31 cellular contexts compared by ENCODE assay signal in the genomic region with DNA sequence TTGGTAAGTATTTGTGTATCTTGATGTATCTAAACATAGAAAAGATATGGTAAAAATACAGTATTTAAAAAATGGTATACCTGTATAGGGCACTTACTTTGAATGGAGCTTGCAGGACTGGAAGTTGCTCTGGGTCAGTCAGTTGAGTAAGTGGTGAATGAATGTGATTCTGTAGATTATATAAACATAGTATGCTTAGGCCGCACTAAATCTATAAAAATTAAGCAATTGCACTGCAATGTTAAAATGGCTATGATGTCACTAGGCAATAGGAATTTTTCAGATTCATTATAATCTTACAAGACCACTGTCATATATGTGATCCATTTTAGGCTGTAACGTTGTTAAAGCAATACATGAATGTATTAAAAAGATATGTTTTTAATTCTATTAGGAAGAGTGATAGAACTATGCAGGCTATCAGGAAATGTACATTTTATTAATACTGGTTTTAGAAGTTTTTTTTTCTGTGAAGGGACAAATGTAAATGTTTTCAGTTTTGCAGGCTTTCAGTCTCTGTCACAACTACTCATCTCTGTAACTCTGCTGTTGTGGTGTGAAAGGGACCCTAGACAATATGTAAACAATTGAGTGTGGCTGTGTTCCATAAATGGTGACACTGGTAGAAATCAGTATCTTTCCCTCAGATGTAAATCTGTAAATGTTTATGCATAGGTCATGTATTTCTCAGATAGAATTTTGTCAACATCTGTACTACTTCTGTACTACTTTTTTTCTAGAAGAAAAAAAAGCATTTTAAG. TPM values are rescaled to one million over a fixed set of nuclear protein-coding genes. Genes with fewer than 3 reads are reported as not detected.
DNase-seq lines count a peak whose midpoint lies in the region; ATAC-seq, FAIRE-seq and TF ChIP-seq lines count a peak whose summit lies in the region.
"Had no signal": no experiment of that assay in that cellular context is flagged by ENCODE, and none has a peak within 500 bp of the region (broad histone marks: within the 10 kb centered on the region; RNA-seq: fewer than 3 reads in every experiment).

No MANE protein-coding gene starts in this region.

- H3K36me3 Mint-ChIP-seq in activated CD4-positive, alpha-beta T cell treated with anti-CD3 and anti-CD28 coated beads for 36 hours (ENCODE audit: low read depth), result peaks cover 33% of the 10 kb centered on the region
- peaks cover 44% of the 10 kb centered on the region for H3K36me3 Mint-ChIP-seq in nephron progenitor cell (ENCODE audit: low read depth)
- H3K36me3 Mint-ChIP-seq: IgD-negative memory B cell had no signal

- H3K9ac ChIP-seq in GM12878 (ENCODE audit: control insufficient read depth, insufficient read depth, low read length) (no peak overlapping the region), PC-3 (ENCODE audit: low read length) (no peak overlapping the region)

- 26% methylated on average over 2 of the region's 2 CpGs for WGBS in GM12878 (ENCODE audit: insufficient coverage, insufficient replicate concordance, low lambda C conversion rate, missing lambda C conversion rate)

- H3K4me3 ChIP-seq in GM12878, result no peak overlapping the region
- no peak overlapping the region for H3K4me3 ChIP-seq in PC-3 (ENCODE audit: low read length)
- H3K4me3 ChIP-seq: ascending aorta, HAP-1, left lung, prostate gland, right lobe of liver, SJCRH30, thyroid gland, uterus had no signal

- H3K4me3 Mint-ChIP-seq in activated CD4-positive, alpha-beta T cell treated with anti-CD3 and anti-CD28 coated beads for 36 hours, result no peak overlapping the region
- H3K4me3 Mint-ChIP-seq in nephron progenitor cell, result peak overlapping the region; percentile 31
- H3K4me3 Mint-ChIP-seq: activated naive CD8-positive, alpha-beta T cell treated with anti-CD3 and anti-CD28 coated beads for 36 hours; IgD-negative memory B cell had no signal

- BruUV-seq in GM12878 (replicated peaks; lab: Mats Ljungman, UMichigan), result no TSS peak
- no TSS peak for BruUV-seq in PC-3 (replicated peaks; lab: Mats Ljungman, UMichigan)

- no peaks in the 10 kb centered on the region for H3K27me3 Mint-ChIP-seq in activated CD4-positive, alpha-beta T cell treated with anti-CD3 and anti-CD28 coated beads for 36 hours
- no peaks in the 10 kb centered on the region for H3K27me3 Mint-ChIP-seq in nephron progenitor cell (ENCODE audit: low read depth, poor library complexity)
- H3K27me3 Mint-ChIP-seq: activated naive CD8-positive, alpha-beta T cell treated with anti-CD3 and anti-CD28 coated beads for 36 hours; IgD-negative memory B cell had no signal

- peak; percentile 55 for ATAC-seq in activated CD4-positive, alpha-beta T cell treated with anti-CD3 and anti-CD28 coated beads for 36 hours
- ATAC-seq in GM12878 (peak; percentile 71), HG02588 (IDR thresholded peaks at IDR 0.05; ENCODE audit: unreplicated experiment) (no peak), PC-3 (no peak)
- ATAC-seq: left lung, right lobe of liver had no signal

- SMC1A ChIA-PET in GM12878 (lab: Charles Lee; ENCODE audit: uncharacterized antibody, unreplicated experiment), result interaction anchor here (0.7 to 1.3 kb wide), 3 partner anchors 8 to 15 kb away, joined by 3 to 5 read pairs (median 5); no protein-coding TSS in a partner anchor

- no peak for TF ChIP-seq RAD21 in GM12878 (IDR thresholded peaks at IDR 0.05; ENCODE audit: insufficient read depth, low read depth, low read length)

- H3K27me3 ChIP-seq in GM12878 (replicated peaks in 1 of 2; ENCODE audit: control insufficient read depth in 2 of 2, insufficient read depth in 2 of 2, low read length in 1 of 2) (no peaks in the 10 kb centered on the region), PC-3 (ENCODE audit: low read length) (no peaks in the 10 kb centered on the region)
- H3K27me3 ChIP-seq: ascending aorta, left lung, right lobe of liver, SJCRH30, thyroid gland, uterus had no signal

- FAIRE-seq in GM12878 (lab: Jason Lieb, UNC), result peak; percentile 23

- TF ChIP-seq EP300 in GM12878 (IDR thresholded peaks at IDR 0.05; ENCODE audit: borderline replicate concordance in 1 of 2, control insufficient read depth in 1 of 2, low read depth in 2 of 2, low read length in 2 of 2), result no peak

- DNase-seq in activated CD4-positive, alpha-beta T cell treated with anti-CD3 and anti-CD28 coated beads for 36 hours, result no peak
- DNase-seq in activated CD4-positive, alpha-beta T cell treated with anti-CD3 and anti-CD28 coated beads, Interleukin-2, amount 50 U/mL, for 48 hours, result no peak
- DNase-seq in HCEC 1CT (peak; percentile 49), GM12878 (ENCODE audit: low read depth, low spot score) (no peak), nephron progenitor cell (no peak), PC-3 (no peak), AG08396 (ENCODE audit: low spot score) (no peak)
- DNase-seq: 8988T; activated CD4-positive, alpha-beta T cell treated with anti-CD3 and anti-CD28 coated beads, Interleukin-2, amount 50 U/mL, for 1 hour; activated naive CD8-positive, alpha-beta T cell treated with anti-CD3 and anti-CD28 coated beads for 36 hours; Calu3; DND-41; effector CD4-positive, alpha-beta T cell; islet precursor cell; left lung; NCI-H1048; NCI-H2171; right lobe of liver; SJCRH30; stimulated activated CD8-positive, alpha-beta memory T cell treated with anti-CD3 and anti-CD28 coated beads, Interleukin-4, amount 100 ng/mL, for 48 hours; SW 1271; thyroid gland; uterus had no signal

- H3K4me2 ChIP-seq in GM12878 (ENCODE audit: control insufficient read depth, insufficient read depth), result peak overlapping the region; percentile 14; the same call in 1 of the 2 replicates
- no peak overlapping the region for H3K4me2 ChIP-seq in PC-3 (ENCODE audit: low read length)

- H3K9me2 ChIP-seq in PC-3 (replicated peaks; ENCODE audit: low read length), result no peaks in the 10 kb centered on the region

- intact Hi-C loops in activated CD4-positive, alpha-beta T cell treated with anti-CD3 and anti-CD28 coated beads for 36 hours (cut with DNase I, micrococcal nuclease), result no loop called here
- intact Hi-C loops in GM12878 (cut with micrococcal nuclease; ENCODE audit: unreplicated experiment) (no loop called here), PC-3 (cut with micrococcal nuclease) (loop anchor here (5.0 kb wide), 1 partner anchor 53 kb away; no protein-coding TSS in a partner anchor)

- H3K27ac Mint-ChIP-seq in activated CD4-positive, alpha-beta T cell treated with anti-CD3 and anti-CD28 coated beads for 36 hours, result no peak overlapping the region
- peak overlapping the region; percentile 50 for H3K27ac Mint-ChIP-seq in nephron progenitor cell
- H3K27ac Mint-ChIP-seq: activated naive CD8-positive, alpha-beta T cell treated with anti-CD3 and anti-CD28 coated beads for 36 hours; activated T-helper 2 cell treated with anti-CD3 and anti-CD28 coated beads, Interferon-gamma antibody, Interleukin-2, Interleukin-4, amounts not matched to agents 10 μg/mL and 5 μg/mL and 100 μg/mL, durations not matched to agents 14 hours and 24 hours and 36 hours; IgD-negative memory B cell had no signal

- no peaks in the 10 kb centered on the region for H3F3A ChIP-seq in PC-3 (ENCODE audit: low read length, unreplicated experiment)

- H3K4me1 Mint-ChIP-seq in activated CD4-positive, alpha-beta T cell treated with anti-CD3 and anti-CD28 coated beads for 36 hours, result peaks cover 46% of the 10 kb centered on the region
- H3K4me1 Mint-ChIP-seq in nephron progenitor cell, result peaks cover 33% of the 10 kb centered on the region

- POLR2A ChIA-PET in activated CD4-positive, alpha-beta T cell treated with anti-CD3 and anti-CD28 coated beads for 36 hours (lab: Charles Lee), result no interaction called here
- POLR2A ChIA-PET in GM12878 (lab: Charles Lee) (no interaction called here), PC-3 (lab: Charles Lee; ENCODE audit: unreplicated experiment) (no interaction called here)

- H3K9me3 Mint-ChIP-seq in activated CD4-positive, alpha-beta T cell treated with anti-CD3 and anti-CD28 coated beads for 36 hours (ENCODE audit: low read depth), result no peaks in the 10 kb centered on the region
- H3K9me3 Mint-ChIP-seq in nephron progenitor cell, result no peaks in the 10 kb centered on the region
- H3K9me3 Mint-ChIP-seq: activated naive CD8-positive, alpha-beta T cell treated with anti-CD3 and anti-CD28 coated beads for 36 hours; activated T-helper 2 cell treated with anti-CD3 and anti-CD28 coated beads, Interferon-gamma antibody, Interleukin-2, Interleukin-4, amounts not matched to agents 10 μg/mL and 5 μg/mL and 100 μg/mL, durations not matched to agents 14 hours and 24 hours and 36 hours; IgD-negative memory B cell had no signal

- RAD21 ChIA-PET in GM12878 (lab: Charles Lee; ENCODE audit: unreplicated experiment), result interaction anchor here (0.6 kb wide), 1 partner anchor 62 kb away, joined by 3 read pairs; no protein-coding TSS in a partner anchor

- H3K27ac ChIP-seq in GM12878 (ENCODE audit: control insufficient read depth, insufficient read depth) (0 out of 2 replicates have a peak overlapping the region, but pooled peaks have one; percentile 4), PC-3 (ENCODE audit: low read length) (no peak overlapping the region)
- H3K27ac ChIP-seq: ascending aorta, left lung, prostate gland, right lobe of liver, SJCRH30, thyroid gland, uterus, VCaP had no signal

- CTCF ChIA-PET in activated CD4-positive, alpha-beta T cell treated with anti-CD3 and anti-CD28 coated beads for 36 hours (lab: Charles Lee), result interaction anchor here (2.6 kb wide), 1 partner anchor 14 kb away, joined by 11 read pairs; no protein-coding TSS in a partner anchor
- CTCF ChIA-PET in GM12878 (lab: Yijun Ruan, JAX) (interaction anchor here (1.0 to 1.1 kb wide), 2 partner anchors 8 to 62 kb away, joined by 3 to 4 read pairs; no protein-coding TSS in a partner anchor), PC-3 (lab: Charles Lee) (no interaction called here)

- no peaks in the 10 kb centered on the region for H4K20me1 ChIP-seq in GM12878 (ENCODE audit: control insufficient read depth, insufficient read depth)
- 0 out of 2 replicates have a peak, but pooled peaks cover 3% of the 10 kb centered on the region for H4K20me1 ChIP-seq in PC-3 (ENCODE audit: low read length)

- H3K79me2 ChIP-seq in GM12878 (ENCODE audit: control insufficient read depth, insufficient read depth, low read length) (peaks cover 63% of the 10 kb centered on the region), PC-3 (ENCODE audit: low read length) (peaks cover 79% of the 10 kb centered on the region)

- no peak overlapping the region for H2AFZ ChIP-seq in GM12878 (ENCODE audit: control insufficient read depth, low read depth, low read length)
- H2AFZ ChIP-seq in PC-3 (ENCODE audit: low read length), result no peak overlapping the region

- no peaks in the 10 kb centered on the region for H3K9me3 ChIP-seq in GM12878 (replicated peaks; ENCODE audit: control insufficient read depth, insufficient read depth, low read length)
- no peaks in the 10 kb centered on the region for H3K9me3 ChIP-seq in PC-3 (ENCODE audit: low read length)
- H3K9me3 ChIP-seq: ascending aorta, HAP-1, left lung, prostate gland, right lobe of liver, SJCRH30, thyroid gland, uterus had no signal

- no peak for TF ChIP-seq POLR2A in GM12878 (IDR thresholded peaks at IDR 0.05; ENCODE audit: low read depth, low read length)

- peaks cover 24% of the 10 kb centered on the region for H3K4me1 ChIP-seq in GM12878 (ENCODE audit: control insufficient read depth, insufficient read depth, low read length)
- H3K4me1 ChIP-seq in PC-3 (ENCODE audit: insufficient read depth, low read length), result no peaks in the 10 kb centered on the region
- H3K4me1 ChIP-seq: prostate gland, thyroid gland, uterus had no signal

- TF ChIP-seq CTCF in GM12878 (IDR thresholded peaks at IDR 0.05 in 2 of 3, conservative IDR thresholded peaks at IDR 0.05 in 1 of 3; ENCODE audit: control insufficient read depth in 2 of 3, extremely low read depth in 1 of 3, insufficient read depth in 1 of 3, low read depth in 3 of 3, low read length in 3 of 3) (no peak), nephron progenitor cell (IDR thresholded peaks at IDR 0.05) (no peak), PC-3 (conservative IDR thresholded peaks at IDR 0.05; ENCODE audit: low read depth, low read length) (no peak)

- peaks cover 3 to 13% of the 10 kb centered on the region in 2 experiments for H3K36me3 ChIP-seq in GM12878 (ENCODE audit: control insufficient read depth in 2 of 2, insufficient read depth in 2 of 2, low read length in 1 of 2)
- peaks cover 11% of the 10 kb centered on the region for H3K36me3 ChIP-seq in PC-3 (ENCODE audit: low read depth, low read length)
- H3K36me3 ChIP-seq: prostate gland, right lobe of liver, thyroid gland, uterus had no signal

- in situ Hi-C loops in GM12878 (cut with MboI), result loop anchor here (25.0 kb wide), 1 partner anchor 502 kb away; no protein-coding TSS in a partner anchor

RNA-seq across cellular contexts. Expression of gene CBFB, which starts 10.5 kb away (rescaled TPM):
- 10 to 100 TPM; 84.6 to 90.2 TPM for total RNA-seq in activated CD4-positive, alpha-beta T cell treated with anti-CD3 and anti-CD28 coated beads for 36 hours
- total RNA-seq in GM12878 (2013; cell fraction: nucleolus; rRNA removed), result 58.4 and 64.5 TPM in 2 replicates
- total RNA-seq in GM12878 (2014; rRNA removed) (65.0 and 70.8 TPM in 2 replicates), GM12878 (2014; rRNA removed; fragmentation: Illumina TruSeq; extraction: Trizol) (61.8 and 76.7 TPM in 2 replicates), GM12878 (2021) (83.4 and 83.8 TPM in 2 replicates), PC-3 (2014; rRNA removed) (50.6 and 103 TPM in 2 replicates)
- polyA plus RNA-seq in GM12878 (2011; ENCODE audit: low read depth), result 14.7 TPM
- polyA plus RNA-seq in GM12878 (2011; rRNA removed) (81.6 and 92.3 TPM in 2 replicates), GM12878 (2014; fragmentation: Illumina TruSeq; extraction: Trizol) (56.1 and 66.4 TPM in 2 replicates), GM12878 (2014; fragmentation: Nextera tagmentation; extraction: Ambion mirVana) (10 to 100 TPM; 25.3 to 43.6 TPM), GM12878 (2014; rRNA removed) (43.0 and 52.1 TPM in 2 replicates), GM12878 (2016; fragmentation: Nextera tagmentation; extraction: Ambion mirVana) (10 to 100 TPM; 31.6 to 75.1 TPM)
- polyA plus RNA-seq in GM12878 (2011; cell fraction: cytosol; rRNA removed), result 26.2 and 32.0 TPM in 2 replicates
- 21.6 and 37.6 TPM in 2 replicates for polyA plus RNA-seq in GM12878 (2011; cell fraction: nucleus; rRNA removed)
- 30.0 and 34.5 TPM in 2 replicates for polyA plus RNA-seq in GM12878 (2012)
- polyA minus RNA-seq in GM12878 (2011; rRNA and poly(A)+ RNA removed), result 35.3 and 68.1 TPM in 2 replicates
- polyA minus RNA-seq in GM12878 (2011; cell fraction: cytosol; rRNA and poly(A)+ RNA removed), result 34.1 and 47.1 TPM in 2 replicates
- 13.9 and 25.5 TPM in 2 replicates for polyA minus RNA-seq in GM12878 (2011; cell fraction: nucleus; rRNA and poly(A)+ RNA removed)

RNA-seq across cellular contexts. Expression of gene CES4A, which starts 51.1 kb away (rescaled TPM):
- total RNA-seq in activated CD4-positive, alpha-beta T cell treated with anti-CD3 and anti-CD28 coated beads for 36 hours, result 10 to 100 TPM; 13.5 to 15.7 TPM
- total RNA-seq in GM12878 (2013; cell fraction: nucleolus; rRNA removed), result not detected in 2 replicates
- total RNA-seq in GM12878 (2014; rRNA removed) (2.3 and 3.4 TPM in 2 replicates), GM12878 (2014; rRNA removed; fragmentation: Illumina TruSeq; extraction: Trizol) (1.7 and 2.0 TPM in 2 replicates), GM12878 (2021) (1.8 and 3.3 TPM in 2 replicates), PC-3 (2014; rRNA removed) (2.1 and 2.6 TPM in 2 replicates)
- polyA plus RNA-seq in GM12878 (2011; ENCODE audit: low read depth), result 7.0 TPM
- polyA plus RNA-seq in GM12878 (2011; rRNA removed) (0.05 TPM in 1 of 2 replicates, not detected in the other), GM12878 (2014; fragmentation: Illumina TruSeq; extraction: Trizol) (3.2 and 4.2 TPM in 2 replicates), GM12878 (2014; fragmentation: Nextera tagmentation; extraction: Ambion mirVana) (1 to 10 TPM; 1.8 to 1.9 TPM), GM12878 (2014; rRNA removed) (4.3 and 5.0 TPM in 2 replicates), GM12878 (2016; fragmentation: Nextera tagmentation; extraction: Ambion mirVana) (1 to 10 TPM; 1.7 to 2.5 TPM)
- not detected in 2 replicates for polyA plus RNA-seq in GM12878 (2011; cell fraction: cytosol; rRNA removed)
- not detected in 2 replicates for polyA plus RNA-seq in GM12878 (2011; cell fraction: nucleus; rRNA removed)
- polyA plus RNA-seq in GM12878 (2012), result 6.1 and 7.6 TPM in 2 replicates
- not detected in 2 replicates for polyA minus RNA-seq in GM12878 (2011; rRNA and poly(A)+ RNA removed)
- not detected in 2 replicates for polyA minus RNA-seq in GM12878 (2011; cell fraction: cytosol; rRNA and poly(A)+ RNA removed)
- polyA minus RNA-seq in GM12878 (2011; cell fraction: nucleus; rRNA and poly(A)+ RNA removed), result 0.19 TPM in 1 of 2 replicates, not detected in the other
- total RNA-seq: Calu3, NCI-H460, SJCRH30 had no signal

Comparison
In these comparisons a context has a peak if more than half of its experiments do, and no peak if none do; other contexts are left out.
1. ATAC-seq: peak in activated CD4-positive, alpha-beta T cell treated with anti-CD3 and anti-CD28 coated beads for 36 hours (single experiment) and GM12878 (single experiment); none in HG02588 (single experiment) and PC-3 (single experiment).